28 cellular contexts compared by ENCODE assay signal in the genomic region with DNA sequence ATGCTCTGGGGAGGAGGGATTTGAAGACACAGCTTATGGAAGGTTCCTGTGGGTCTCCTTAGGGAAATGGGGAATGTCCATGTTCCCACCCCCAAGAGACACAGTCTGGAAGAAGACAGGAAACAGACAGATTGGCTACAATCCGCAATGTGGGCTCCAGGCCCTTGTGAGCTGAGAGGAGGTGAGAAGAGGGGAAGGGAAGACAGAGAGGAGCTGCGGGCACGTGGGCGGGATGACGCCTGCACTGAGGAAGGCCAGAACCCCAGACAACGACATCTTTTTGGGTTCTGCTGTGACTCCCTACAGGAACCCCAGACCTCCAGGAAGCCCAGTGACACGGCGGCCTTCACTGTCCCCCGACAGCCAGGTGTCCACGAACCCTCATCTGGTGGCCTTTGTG. TPM values are rescaled to one million over a fixed set of nuclear protein-coding genes. Genes with fewer than 3 reads are reported as not detected.
DNase-seq lines count a peak whose midpoint lies in the region; ATAC-seq and TF ChIP-seq lines count a peak whose summit lies in the region.
"Had no signal": no experiment of that assay in that cellular context is flagged by ENCODE, and none has a peak within 500 bp of the region (broad histone marks: within the 10 kb centered on the region; RNA-seq: fewer than 3 reads in every experiment).

No MANE protein-coding gene starts in this region.

- H4K91ac ChIP-seq in neuronal stem cell (ENCODE audit: low read depth, low read length, poor library complexity), result no peak overlapping the region

- peaks cover 5% of the 10 kb centered on the region; the same call in 2 of the 3 replicates for H3K4me1 Mint-ChIP-seq in GM23338
- peaks cover 11% of the 10 kb centered on the region for H3K4me1 Mint-ChIP-seq in glutamatergic neuron (ENCODE audit: low read depth, unreplicated experiment)

- POLR2A ChIA-PET in A673 (lab: Charles Lee; ENCODE audit: low non-redundant PET), result no interaction called here

- no peak overlapping the region for H3K4me2 ChIP-seq in GM23338
- no peak overlapping the region for H3K4me2 ChIP-seq in neuronal stem cell (ENCODE audit: insufficient read depth, low read length, poor library complexity, severe bottlenecking)

- no peak overlapping the region for H2BK120ac ChIP-seq in neuronal stem cell (ENCODE audit: low read depth, low read length)

- peak overlapping the region; percentile 93 for H2BK5ac ChIP-seq in neuronal stem cell (ENCODE audit: low read length)

- H3K36me3 Mint-ChIP-seq in GM23338 (ENCODE audit: low read depth) (no peaks in the 10 kb centered on the region), glutamatergic neuron (ENCODE audit: unreplicated experiment) (peaks cover 3% of the 10 kb centered on the region)

- no CpG with 5 or more reads among the region's 10 CpGs for WGBS in neuronal stem cell (ENCODE audit: extremely low coverage in 2 of 2, insufficient read length in 2 of 2, insufficient replicate concordance in 1 of 2), 2 donors

- H4K20me1 ChIP-seq in GM23338 (replicated peaks; ENCODE audit: insufficient read depth), result no peaks in the 10 kb centered on the region

- DNase-seq in A673 (ENCODE audit: low spot score), result peak; percentile 60
- DNase-seq in GM23338 (ENCODE audit: low spot score), result no peak
- DNase-seq in glutamatergic neuron, result no peak
- DNase-seq in neuronal stem cell (ENCODE audit: low spot score), result no peak
- no peak for DNase-seq in activated CD4-positive, CD25-positive, alpha-beta regulatory T cell (lab: John Stamatoyannopoulos, UW)
- DNase-seq: ACHN; activated CD4-positive, alpha-beta T cell treated with anti-CD3 and anti-CD28 coated beads, Interleukin-2, amount 10 ng/mL, durations not matched to agents 7 days and 5 days; BE2C; DMS79; effector CD8-positive, alpha-beta T cell; erythroblast; GF-D8; mammary epithelial cell; NCI-H146; NCI-H2171; NCI-H510A treated with DMSO at 0.1 percent for 48 hours; nucleus accumbens; PC-3; SHP77 treated with DMSO at 0.1 percent for 48 hours; stimulated activated CD8-positive, alpha-beta memory T cell treated with anti-CD3 and anti-CD28 coated beads, Interleukin-4, amount 100 ng/mL, for 48 hours; T-helper 9 cell had no signal

- CTCF ChIA-PET in A673 (lab: Charles Lee), result no interaction called here

- peaks cover 30% of the 10 kb centered on the region for H3K4me1 ChIP-seq in A673 (ENCODE audit: insufficient read depth, low read length, poor library complexity, severe bottlenecking)
- no peaks in the 10 kb centered on the region for H3K4me1 ChIP-seq in GM23338 (ENCODE audit: insufficient read depth)
- H3K4me1 ChIP-seq in neuronal stem cell (ENCODE audit: control insufficient read depth in 2 of 2, insufficient read depth in 1 of 2, low read depth in 1 of 2, low read length in 2 of 2), result peaks cover 17 to 24% of the 10 kb centered on the region in 2 donors

- H3K27me3 ChIP-seq in A673 (replicated peaks; ENCODE audit: insufficient read depth, low read depth, low read length, poor library complexity), result no peaks in the 10 kb centered on the region
- H3K27me3 ChIP-seq in GM23338 (ENCODE audit: insufficient read depth), result no peaks in the 10 kb centered on the region
- H3K27me3 ChIP-seq in neuronal stem cell (ENCODE audit: control insufficient read depth in 3 of 3, insufficient read depth in 3 of 3, low read depth in 1 of 3, low read length in 3 of 3), result peaks cover 0 to 3% (median 0%) of the 10 kb centered on the region in 3 experiments
- H3K27me3 ChIP-seq: BE2C, tibial nerve had no signal

- H3K36me3 ChIP-seq in A673 (ENCODE audit: insufficient read depth, low read length, poor library complexity, severe bottlenecking) (no peaks in the 10 kb centered on the region), GM23338 (ENCODE audit: insufficient read depth) (no peaks in the 10 kb centered on the region), neuronal stem cell (replicated peaks in 1 of 2; ENCODE audit: control insufficient read depth in 2 of 2, insufficient read depth in 2 of 2, low read length in 2 of 2) (no peaks in the 10 kb centered on the region)
- H3K36me3 ChIP-seq: BE2C, tibial nerve had no signal

- H3K27me3 Mint-ChIP-seq in GM23338 (ENCODE audit: insufficient read depth, low read depth, poor library complexity) (peaks cover 14% of the 10 kb centered on the region), glutamatergic neuron (ENCODE audit: unreplicated experiment) (peaks cover 3% of the 10 kb centered on the region)
- H3K27me3 Mint-ChIP-seq: activated CD4-positive, alpha-beta T cell treated with anti-CD3 and anti-CD28 coated beads, Interleukin-2, amount 10 ng/mL, durations not matched to agents 7 days and 5 days had no signal

- H3K27ac ChIP-seq in A673 (ENCODE audit: low read depth, low read length, poor library complexity, severe bottlenecking) (no peak overlapping the region), GM23338 (ENCODE audit: low read depth) (no peak overlapping the region), neuronal stem cell (replicated peaks; ENCODE audit: low read length) (no peak overlapping the region)
- H3K27ac ChIP-seq: tibial nerve, VCaP had no signal

- no peaks in the 10 kb centered on the region for H3K9me2 ChIP-seq in GM23338 (ENCODE audit: insufficient read depth)

- TF ChIP-seq CTCF in A673 (conservative IDR thresholded peaks at IDR 0.05; ENCODE audit: low read depth, low read length) (no peak), GM23338 (conservative IDR thresholded peaks at IDR 0.05; ENCODE audit: low read depth in 2 of 2) (no peak), glutamatergic neuron (IDR thresholded peaks at IDR 0.05; ENCODE audit: partially characterized antibody, unreplicated experiment) (no peak)

- no peak overlapping the region for H3K4ac ChIP-seq in neuronal stem cell (ENCODE audit: low read length)

- H3K9ac ChIP-seq in neuronal stem cell (ENCODE audit: low read depth, low read length, poor library complexity), result no peak overlapping the region

- H3K79me1 ChIP-seq in neuronal stem cell (ENCODE audit: low read depth, low read length), result peaks cover 3% of the 10 kb centered on the region

- no peak overlapping the region for H3K27ac Mint-ChIP-seq in GM23338
- peak overlapping the region; percentile 17 for H3K27ac Mint-ChIP-seq in glutamatergic neuron (ENCODE audit: unreplicated experiment)
- H3K27ac Mint-ChIP-seq: activated CD4-positive, alpha-beta T cell treated with anti-CD3 and anti-CD28 coated beads, Interleukin-2, amount 10 ng/mL, durations not matched to agents 7 days and 5 days; activated naive CD4-positive, alpha-beta T cell treated with anti-CD3 and anti-CD28 coated beads, Interleukin-2, amount 50 U/mL, for 24 hours had no signal

- ATAC-seq in GM23338 (no peak), HG03571 (IDR thresholded peaks at IDR 0.05; ENCODE audit: unreplicated experiment) (no peak), HG02623 (IDR thresholded peaks at IDR 0.05; ENCODE audit: unreplicated experiment) (no peak), HG03442 (IDR thresholded peaks at IDR 0.05; ENCODE audit: unreplicated experiment) (no peak)
- ATAC-seq: HCT116, PC-3 had no signal

- H3F3A ChIP-seq in GM23338 (replicated peaks; ENCODE audit: low read depth), result no peaks in the 10 kb centered on the region

- no peak overlapping the region for H2BK15ac ChIP-seq in neuronal stem cell (ENCODE audit: low read length)

- H3K14ac ChIP-seq in neuronal stem cell (ENCODE audit: low read length), result no peak overlapping the region

- H2AK5ac ChIP-seq in neuronal stem cell (ENCODE audit: low read depth, low read length), result no peak overlapping the region

- H3K4me3 ChIP-seq in A673 (ENCODE audit: low read depth, low read length, poor library complexity, severe bottlenecking), result no peak overlapping the region
- no peak overlapping the region for H3K4me3 ChIP-seq in GM23338
- H3K4me3 ChIP-seq in neuronal stem cell (ENCODE audit: low read length in 2 of 2), result no peak overlapping the region
- H3K4me3 ChIP-seq: tibial nerve had no signal

- H2AFZ ChIP-seq in GM23338, result 0 out of 2 replicates have a peak overlapping the region, but pooled peaks have one; percentile 28
- no peak overlapping the region for H2AFZ ChIP-seq in neuronal stem cell (ENCODE audit: low read length)

- no peak overlapping the region for H3K23ac ChIP-seq in neuronal stem cell (ENCODE audit: low read depth, low read length, poor library complexity)

- H3K18ac ChIP-seq in neuronal stem cell (ENCODE audit: low read length), result peak overlapping the region; percentile 52

- H3K9me3 ChIP-seq in A673 (ENCODE audit: low read depth, low read length, poor library complexity, severe bottlenecking) (no peaks in the 10 kb centered on the region), neuronal stem cell (replicated peaks in 1 of 2; ENCODE audit: control insufficient read depth in 2 of 2, insufficient read depth in 1 of 2, low read depth in 1 of 2, low read length in 2 of 2) (peaks cover 3 to 4% of the 10 kb centered on the region in 2 donors)
- H3K9me3 ChIP-seq: BE2C, tibial nerve had no signal

- intact Hi-C loops in A673 (cut with micrococcal nuclease; ENCODE audit: unreplicated experiment), result no loop called here

- H4K8ac ChIP-seq in neuronal stem cell (ENCODE audit: low read depth, low read length), result no peak overlapping the region

- no peaks in the 10 kb centered on the region for H3K79me2 ChIP-seq in GM23338 (replicated peaks; ENCODE audit: insufficient read depth)

- H3K4me3 Mint-ChIP-seq in GM23338, result no peak overlapping the region
- H3K4me3 Mint-ChIP-seq in glutamatergic neuron (ENCODE audit: unreplicated experiment), result peak overlapping the region; percentile 3
- H3K4me3 Mint-ChIP-seq: activated CD4-positive, alpha-beta T cell treated with anti-CD3 and anti-CD28 coated beads, Interleukin-2, amount 10 ng/mL, durations not matched to agents 7 days and 5 days; activated naive CD4-positive, alpha-beta T cell treated with anti-CD3 and anti-CD28 coated beads, Interleukin-2, amount 50 U/mL, for 24 hours had no signal

- no peak overlapping the region for H2BK12ac ChIP-seq in neuronal stem cell (ENCODE audit: low read length)

- no TSS peak for BruUV-seq in A673 (replicated peaks; lab: Mats Ljungman, UMichigan)

- H3K9me3 Mint-ChIP-seq in GM23338 (peaks cover 3% of the 10 kb centered on the region; the same call in 2 of the 3 replicates), glutamatergic neuron (ENCODE audit: unreplicated experiment) (peaks cover 6% of the 10 kb centered on the region)
- H3K9me3 Mint-ChIP-seq: activated naive CD4-positive, alpha-beta T cell treated with anti-CD3 and anti-CD28 coated beads, Interleukin-2, amount 50 U/mL, for 24 hours had no signal

TF ChIP-seq in GM23338, 12 proteins besides CTCF, POLR2A, EP300 and RAD21 (continues in another document):
- TF ChIP-seq ZNF331 (CRISPR knock-in tag; IDR thresholded peaks at IDR 0.05; ENCODE audit: low read depth) (no peak), CREB1 (CRISPR knock-in tag; IDR thresholded peaks at IDR 0.05; ENCODE audit: low read depth) (no peak)

RNA-seq across cellular contexts. Expression of a gene that starts 29.9 kb away (rescaled TPM):
- total RNA-seq in A673 (2021) (22.9 and 23.5 TPM in 2 replicates), glutamatergic neuron (ENCODE audit: unreplicated experiment) (41.7 TPM)
- 7.3 and 9.0 TPM in 2 replicates for total RNA-seq in GM23338 (2014; rRNA removed; shearing (Covaris generic))
- polyA plus RNA-seq in GM23338 (2016; fragmentation: Nextera tagmentation; extraction: Ambion mirVana), result 10.0 and 11.9 TPM in 2 replicates
- polyA plus RNA-seq in neuronal stem cell (2013, experiment 1 of 2), result 11.1 TPM
- 11.1 TPM for polyA plus RNA-seq in neuronal stem cell (2013, experiment 2 of 2)
